Comparison of ENCODE assay signal across 17 cellular contexts in the genomic region with DNA sequence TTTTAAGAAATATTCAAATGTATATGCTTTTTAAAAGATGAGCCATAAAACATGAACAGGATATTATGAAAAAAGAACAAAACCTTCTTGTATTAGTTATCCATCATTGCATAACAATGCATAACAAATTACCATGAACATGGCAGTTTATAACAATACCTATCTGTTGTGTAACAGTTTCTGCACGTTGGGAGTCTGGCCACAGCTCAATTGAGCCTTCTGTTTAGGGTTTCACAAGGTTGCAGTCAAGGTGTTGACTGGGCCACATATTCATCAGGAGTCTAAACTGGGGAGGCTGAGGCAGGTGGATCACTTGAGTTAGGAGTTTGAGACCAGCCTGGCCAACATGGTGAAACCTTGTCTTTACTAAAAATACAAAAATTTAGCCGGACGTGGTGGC.
A peak's percentile ranks its signal among the peaks of the same experiment; 100 is the strongest.
DNase-seq lines count a peak whose midpoint lies in the region; ATAC-seq and TF ChIP-seq lines count a peak whose summit lies in the region.
"Had no signal": no experiment of that assay in that cellular context is flagged by ENCODE, and none has a peak within 500 bp of the region (broad histone marks: within the 10 kb centered on the region; RNA-seq: fewer than 3 reads in every experiment).

No MANE protein-coding gene starts in this region.

- no peak for ATAC-seq in activated T-helper 17 cell treated with anti-CD3 and anti-CD28 coated beads, Interleukin-2, amount 50 U/mL, for 72 hours (replicated peaks)
- ATAC-seq in SK-N-SH treated with all-trans-retinoic acid at 6 μM for 48 hours, result no peak
- ATAC-seq: CD8-positive, alpha-beta T cell had no signal

- H3K27ac ChIP-seq in HEK293 (ENCODE audit: extremely low read depth, low read depth, low read length), result no peak overlapping the region
- peak overlapping the region; percentile 87 to 88 for H3K27ac ChIP-seq in uterus
- H3K27ac ChIP-seq: BLaER1 treated with 17β-estradiol and CSF1 and Interleukin-3, amounts not matched to agents 10 nM and 100 nM; C4-2B had no signal

- intact Hi-C loops in uterus (cut with DNase I; ENCODE audit: low total_unique reads), result no loop called here

- no peaks in the 10 kb centered on the region for H3K27me3 Mint-ChIP-seq in activated T-helper 17 cell treated with anti-CD3 and anti-CD28 coated beads, Interleukin-2, amount 50 U/mL, for 72 hours
- H3K27me3 Mint-ChIP-seq: CD4-positive, alpha-beta T cell had no signal

- H3K36me3 Mint-ChIP-seq in activated T-helper 17 cell treated with anti-CD3 and anti-CD28 coated beads, Interleukin-2, amount 50 U/mL, for 72 hours (ENCODE audit: low read depth), result no peaks in the 10 kb centered on the region

- TF ChIP-seq POLR2A in uterus (IDR thresholded peaks at IDR 0.05), result no peak

- no peak overlapping the region for H3K4me3 ChIP-seq in HEK293 (ENCODE audit: low read depth, low read length)
- no peak overlapping the region for H3K4me3 ChIP-seq in uterus
- H3K4me3 ChIP-seq: BLaER1 treated with 17β-estradiol and CSF1 and Interleukin-3, amounts not matched to agents 10 nM and 100 nM had no signal

- DNase-seq in uterus, result no peak
- no peak for DNase-seq in AG08395 (ENCODE audit: low spot score)
- DNase-seq: 8988T; ACHN; AML-193; Caco-2; Calu3; CD4-positive, alpha-beta T cell; CD8-positive, alpha-beta T cell; DMS79 treated with DMSO at 0.1 percent for 48 hours; GF-D8 had no signal

- H3K4me1 Mint-ChIP-seq in activated T-helper 17 cell treated with anti-CD3 and anti-CD28 coated beads, Interleukin-2, amount 50 U/mL, for 72 hours, result peaks cover 6% of the 10 kb centered on the region
- H3K4me1 Mint-ChIP-seq: B cell had no signal

- no peaks in the 10 kb centered on the region for H3K27me3 ChIP-seq in uterus
- H3K27me3 ChIP-seq: BLaER1 treated with 17β-estradiol and CSF1 and Interleukin-3, amounts not matched to agents 10 nM and 100 nM had no signal

- POLR2A ChIA-PET in HEK293 (lab: Yijun Ruan, JAX), result no interaction called here

- H3K9me3 ChIP-seq in HEK293 (ENCODE audit: control insufficient read depth, insufficient read depth, low read depth, low read length) (no peaks in the 10 kb centered on the region), uterus (no peaks in the 10 kb centered on the region)
- H3K9me3 ChIP-seq: Caco-2 had no signal

- H3K36me3 ChIP-seq in HEK293 (ENCODE audit: control insufficient read depth in 2 of 2, insufficient read depth in 1 of 2, low read length in 2 of 2) (no peaks in the 10 kb centered on the region), uterus (no peaks in the 10 kb centered on the region)
- H3K36me3 ChIP-seq: BLaER1 treated with 17β-estradiol and CSF1 and Interleukin-3, amounts not matched to agents 10 nM and 100 nM had no signal

- peak overlapping the region; percentile 74 for H3K27ac Mint-ChIP-seq in activated T-helper 17 cell treated with anti-CD3 and anti-CD28 coated beads, Interleukin-2, amount 50 U/mL, for 72 hours
- H3K27ac Mint-ChIP-seq: B cell; CD4-positive, alpha-beta T cell; CD8-positive, alpha-beta T cell had no signal

- H3K4me1 ChIP-seq in HEK293 (ENCODE audit: control insufficient read depth, insufficient read depth, low read length), result no peaks in the 10 kb centered on the region
- H3K4me1 ChIP-seq in uterus, result peaks cover 0 to 11% of the 10 kb centered on the region in 2 donors
- H3K4me1 ChIP-seq: Caco-2 had no signal

- H3K4me3 Mint-ChIP-seq in activated T-helper 17 cell treated with anti-CD3 and anti-CD28 coated beads, Interleukin-2, amount 50 U/mL, for 72 hours, result no peak overlapping the region
- H3K4me3 Mint-ChIP-seq: B cell; CD4-positive, alpha-beta T cell; CD8-positive, alpha-beta T cell had no signal

- H3K9me3 Mint-ChIP-seq in activated T-helper 17 cell treated with anti-CD3 and anti-CD28 coated beads, Interleukin-2, amount 50 U/mL, for 72 hours, result peaks cover 15% of the 10 kb centered on the region

- TF ChIP-seq CTCF in HEK293 (tag by site-specific recombination; IDR thresholded peaks at IDR 0.05) (no peak), uterus (IDR thresholded peaks at IDR 0.05) (no peak)

- CTCF ChIA-PET in HEK293 (lab: Yijun Ruan, JAX), result no interaction called here

TF ChIP-seq in HEK293, 187 proteins besides CTCF, POLR2A, EP300 and RAD21:
- peak; percentile 8 for TF ChIP-seq SETDB1 (IDR thresholded peaks at IDR 0.05; ENCODE audit: insufficient read length, low read length)
- no peak for TF ChIP-seq ZNF701 (tag by site-specific recombination; IDR thresholded peaks at IDR 0.05)

TF ChIP-seq in SK-N-SH treated with all-trans-retinoic acid at 6 μM for 48 hours, 23 proteins besides CTCF, POLR2A, EP300 and RAD21:
- TF ChIP-seq ISL1 (CRISPR knock-in tag; IDR thresholded peaks at IDR 0.05) (no peak), ZNF8 (CRISPR knock-in tag; IDR thresholded peaks at IDR 0.05) (no peak), GLIS3 (CRISPR knock-in tag; IDR thresholded peaks at IDR 0.05) (no peak), PPARA (CRISPR knock-in tag; IDR thresholded peaks at IDR 0.05; ENCODE audit: borderline replicate concordance) (no peak)
- TF ChIP-seq, protein P1, sequence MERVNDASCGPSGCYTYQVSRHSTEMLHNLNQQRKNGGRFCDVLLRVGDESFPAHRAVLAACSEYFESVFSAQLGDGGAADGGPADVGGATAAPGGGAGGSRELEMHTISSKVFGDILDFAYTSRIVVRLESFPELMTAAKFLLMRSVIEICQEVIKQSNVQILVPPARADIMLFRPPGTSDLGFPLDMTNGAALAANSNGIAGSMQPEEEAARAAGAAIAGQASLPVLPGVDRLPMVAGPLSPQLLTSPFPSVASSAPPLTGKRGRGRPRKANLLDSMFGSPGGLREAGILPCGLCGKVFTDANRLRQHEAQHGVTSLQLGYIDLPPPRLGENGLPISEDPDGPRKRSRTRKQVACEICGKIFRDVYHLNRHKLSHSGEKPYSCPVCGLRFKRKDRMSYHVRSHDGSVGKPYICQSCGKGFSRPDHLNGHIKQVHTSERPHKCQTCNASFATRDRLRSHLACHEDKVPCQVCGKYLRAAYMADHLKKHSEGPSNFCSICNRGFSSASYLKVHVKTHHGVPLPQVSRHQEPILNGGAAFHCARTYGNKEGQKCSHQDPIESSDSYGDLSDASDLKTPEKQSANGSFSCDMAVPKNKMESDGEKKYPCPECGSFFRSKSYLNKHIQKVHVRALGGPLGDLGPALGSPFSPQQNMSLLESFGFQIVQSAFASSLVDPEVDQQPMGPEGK (CRISPR knock-in tag; IDR thresholded peaks at IDR 0.05; ENCODE audit: borderline replicate concordance), result no peak
